8 cellular contexts compared by ENCODE assay signal in the genomic region with DNA sequence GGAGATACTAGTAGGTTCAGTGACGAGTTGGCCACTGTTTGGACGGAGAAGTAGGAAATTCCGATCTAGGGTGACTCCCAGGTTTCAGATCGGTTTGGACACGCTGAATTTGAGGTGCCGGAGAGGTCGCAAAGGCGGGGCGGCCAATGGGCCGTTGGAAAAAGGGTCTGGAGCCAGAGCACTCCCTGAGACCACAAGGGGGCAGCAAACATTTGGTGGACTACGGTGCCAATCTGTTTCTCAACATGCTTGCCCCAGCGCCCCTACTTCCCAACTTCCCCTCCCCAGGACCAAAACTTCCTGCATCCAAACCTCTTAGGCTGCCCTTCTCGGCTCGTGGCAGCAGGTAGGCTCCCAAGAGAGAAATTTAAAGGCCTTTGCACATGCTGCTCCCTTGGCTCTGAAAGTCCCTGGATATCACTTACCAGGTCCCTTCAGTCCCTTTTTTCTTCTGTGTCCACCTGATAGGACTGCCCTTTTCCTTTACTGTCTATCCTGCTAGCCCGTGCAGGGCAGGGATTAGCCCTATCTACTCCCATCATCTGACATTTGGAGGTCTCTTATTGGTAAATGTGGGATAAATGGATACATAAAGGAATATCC. TPM values are rescaled to one million over a fixed set of nuclear protein-coding genes. Genes with fewer than 3 reads are reported as not detected.
A peak's percentile ranks its signal among the peaks of the same experiment; 100 is the strongest.
DNase-seq lines count a peak whose midpoint lies in the region; ATAC-seq lines count a peak whose summit lies in the region.

No MANE protein-coding gene starts in this region.

- no peaks in the 10 kb centered on the region for H3K27me3 Mint-ChIP-seq in activated CD4-positive, alpha-beta memory T cell treated with anti-CD3 and anti-CD28 coated beads for 36 hours

- DNase-seq in DMS53 (lab: John Stamatoyannopoulos, UW) (peak; percentile 82), NCI-H748 (lab: John Stamatoyannopoulos, UW; ENCODE audit: unreplicated experiment) (peak; percentile 83), lung microvascular endothelial cell (ENCODE audit: low read depth in 2 of 2) (peak; percentile 78 to 82)
- peak; percentile 78 for DNase-seq in activated CD4-positive, alpha-beta memory T cell treated with anti-CD3 and anti-CD28 coated beads for 36 hours
- peak; percentile 68 for DNase-seq in effector CD4-positive, alpha-beta T cell
- DNase-seq in stimulated activated CD4-positive, alpha-beta T cell treated with anti-CD3 and anti-CD28 coated beads, TNF-alpha, amount 100 ng/mL, for 1 hour (ENCODE audit: low read depth in 3 of 3, low spot score in 1 of 3), result peak in 2 of 3 donors; percentile 22 to 29

- H3K4me1 Mint-ChIP-seq in activated CD4-positive, alpha-beta memory T cell treated with anti-CD3 and anti-CD28 coated beads for 36 hours (ENCODE audit: low read depth), result peaks cover 21% of the 10 kb centered on the region

- H3K27ac Mint-ChIP-seq in activated CD4-positive, alpha-beta memory T cell treated with anti-CD3 and anti-CD28 coated beads for 36 hours, result peak overlapping the region; percentile 85

- intact Hi-C loops in activated CD4-positive, alpha-beta memory T cell treated with anti-CD3 and anti-CD28 coated beads for 36 hours (cut with micrococcal nuclease), result loop anchor here (1.0 to 2.0 kb wide), 7 partner anchors 7 to 236 kb away; a partner anchor contains a TSS

- no peaks in the 10 kb centered on the region for H3K9me3 Mint-ChIP-seq in activated CD4-positive, alpha-beta memory T cell treated with anti-CD3 and anti-CD28 coated beads for 36 hours

- peak overlapping the region; percentile 89 for H3K4me3 Mint-ChIP-seq in activated CD4-positive, alpha-beta memory T cell treated with anti-CD3 and anti-CD28 coated beads for 36 hours

- POLR2A ChIA-PET in activated CD4-positive, alpha-beta memory T cell treated with anti-CD3 and anti-CD28 coated beads for 36 hours (lab: Charles Lee), result interaction anchor here (1.0 to 1.8 kb wide), 4 partner anchors 8 to 209 kb away, joined by 3 to 4 read pairs (median 4); a partner anchor contains a TSS

- ATAC-seq in HG03066 (IDR thresholded peaks at IDR 0.05; ENCODE audit: low read depth, unreplicated experiment) (peak; percentile 51), GM21381 (IDR thresholded peaks at IDR 0.05; ENCODE audit: unreplicated experiment) (no peak)

- H3K36me3 Mint-ChIP-seq in activated CD4-positive, alpha-beta memory T cell treated with anti-CD3 and anti-CD28 coated beads for 36 hours, result peaks cover 3% of the 10 kb centered on the region

- CTCF ChIA-PET in activated CD4-positive, alpha-beta memory T cell treated with anti-CD3 and anti-CD28 coated beads for 36 hours (lab: Charles Lee), result interaction anchor here (0.8 to 5.7 kb wide), 13 partner anchors 8 to 90 kb away, joined by 3 to 135 read pairs (median 4); a partner anchor contains a TSS

RNA-seq across cellular contexts. Expression of a gene that starts 1.0 kb away (rescaled TPM):
- 10 to 100 TPM; 29.3 to 31.1 TPM for total RNA-seq in activated CD4-positive, alpha-beta memory T cell treated with anti-CD3 and anti-CD28 coated beads for 36 hours
- total RNA-seq in lung microvascular endothelial cell, result 14.8 and 15.5 TPM in 2 replicates

RNA-seq across cellular contexts. Expression of a gene that starts 7.4 kb away (rescaled TPM):
- 10 to 100 TPM; 85.3 to 87.3 TPM for total RNA-seq in activated CD4-positive, alpha-beta memory T cell treated with anti-CD3 and anti-CD28 coated beads for 36 hours
- 65.3 and 71.5 TPM in 2 replicates for total RNA-seq in lung microvascular endothelial cell

RNA-seq across cellular contexts. Expression of a gene that starts 16.0 kb away (rescaled TPM):
- total RNA-seq in activated CD4-positive, alpha-beta memory T cell treated with anti-CD3 and anti-CD28 coated beads for 36 hours, result under 1 TPM; 0.14 to 0.17 TPM
- under 0.01 and 0.20 TPM in 2 replicates for total RNA-seq in lung microvascular endothelial cell

RNA-seq across cellular contexts. Expression of a gene that starts 23.4 kb away (rescaled TPM):
- total RNA-seq in activated CD4-positive, alpha-beta memory T cell treated with anti-CD3 and anti-CD28 coated beads for 36 hours, result not detected
- not detected in 2 replicates for total RNA-seq in lung microvascular endothelial cell

RNA-seq across cellular contexts. Expression of a gene that starts 24.7 kb away (rescaled TPM):
- total RNA-seq in activated CD4-positive, alpha-beta memory T cell treated with anti-CD3 and anti-CD28 coated beads for 36 hours, result 10 to 100 TPM; 65.9 to 67.6 TPM
- 29.2 and 31.0 TPM in 2 replicates for total RNA-seq in lung microvascular endothelial cell

Comparison
In these comparisons a context has a peak if more than half of its experiments do, and no peak if none do; other contexts are left out.
1. DNase-seq: peak in every context shown above with its lines; median percentile 83 in NCI-H748; 82 in DMS53; 80 in lung microvascular endothelial cell; 78 in activated CD4-positive, alpha-beta memory T cell treated with anti-CD3 and anti-CD28 coated beads for 36 hours; 68 in effector CD4-positive, alpha-beta T cell; 26 in stimulated activated CD4-positive, alpha-beta T cell treated with anti-CD3 and anti-CD28 coated beads, TNF-alpha, amount 100 ng/mL, for 1 hour.